ENCODE assay signal across 9 cellular contexts in genomic region chr2:59888015-59888414, GRCh38.
A peak's percentile ranks its signal among the peaks of the same experiment; 100 is the strongest.
DNase-seq lines count a peak whose midpoint lies in the region; ATAC-seq and TF ChIP-seq lines count a peak whose summit lies in the region.
"Had no signal": no experiment of that assay in that cellular context is flagged by ENCODE, and none has a peak within 500 bp of the region (broad histone marks: within the 10 kb centered on the region; RNA-seq: fewer than 3 reads in every experiment).

No MANE protein-coding gene starts in this region.

- H3K4me1 ChIP-seq in MM.1S (ENCODE audit: low read length) (0 out of 2 replicates have a peak, but pooled peaks cover 4% of the 10 kb centered on the region), PC-3 (ENCODE audit: insufficient read depth, low read length) (no peaks in the 10 kb centered on the region), Karpas-422 (ENCODE audit: low read length) (no peaks in the 10 kb centered on the region)

- POLR2A ChIA-PET in PC-3 (lab: Charles Lee; ENCODE audit: unreplicated experiment), result no interaction called here

- H3K4me3 ChIP-seq in MM.1S (ENCODE audit: low read length), result no peak overlapping the region
- H3K4me3 ChIP-seq in PC-3 (ENCODE audit: low read length), result no peak overlapping the region
- H3K4me3 ChIP-seq in Karpas-422 (ENCODE audit: low read length), result no peak overlapping the region

- peaks cover 40% of the 10 kb centered on the region for H3K27me3 ChIP-seq in MM.1S (replicated peaks; ENCODE audit: insufficient read depth, low read length)
- H3K27me3 ChIP-seq in PC-3 (ENCODE audit: low read length), result peaks cover 39% of the 10 kb centered on the region
- H3K27me3 ChIP-seq in Karpas-422 (ENCODE audit: low read length), result 0 out of 2 replicates have a peak, but pooled peaks cover 3% of the 10 kb centered on the region

- peaks cover 1% of the 10 kb centered on the region for H3K36me3 Mint-ChIP-seq in central memory CD8-positive, alpha-beta T cell (ENCODE audit: insufficient read depth)

- H3K9me2 ChIP-seq in MM.1S (replicated peaks; ENCODE audit: insufficient read depth, low read length) (no peaks in the 10 kb centered on the region), PC-3 (replicated peaks; ENCODE audit: low read length) (no peaks in the 10 kb centered on the region), Karpas-422 (replicated peaks; ENCODE audit: insufficient read depth, low read length) (no peaks in the 10 kb centered on the region)

- no peak overlapping the region for H2AFZ ChIP-seq in MM.1S (ENCODE audit: low read length)
- H2AFZ ChIP-seq in PC-3 (ENCODE audit: low read length), result no peak overlapping the region
- no peak overlapping the region for H2AFZ ChIP-seq in Karpas-422 (ENCODE audit: low read length)

- intact Hi-C loops in PC-3 (cut with micrococcal nuclease), result no loop called here
- intact Hi-C loops in head of caudate nucleus (cut with DNase I), result no loop called here

- H3K27me3 Mint-ChIP-seq in central memory CD8-positive, alpha-beta T cell, result no peaks in the 10 kb centered on the region

- H3K9ac ChIP-seq in MM.1S (ENCODE audit: low read length), result no peak overlapping the region
- H3K9ac ChIP-seq in PC-3 (ENCODE audit: low read length), result no peak overlapping the region
- H3K9ac ChIP-seq in Karpas-422 (ENCODE audit: low read length), result no peak overlapping the region

- H3K9me3 ChIP-seq in MM.1S (replicated peaks; ENCODE audit: insufficient read depth, low read length) (no peaks in the 10 kb centered on the region), PC-3 (ENCODE audit: low read length) (no peaks in the 10 kb centered on the region), Karpas-422 (ENCODE audit: low read length) (no peaks in the 10 kb centered on the region)

- TF ChIP-seq CTCF in GM13976 (IDR thresholded peaks at IDR 0.05; ENCODE audit: borderline replicate concordance, control extremely low read depth, extremely low read depth, insufficient read depth, missing control alignments) (no peak), MM.1S (IDR thresholded peaks at IDR 0.05; ENCODE audit: low read length) (no peak), PC-3 (conservative IDR thresholded peaks at IDR 0.05; ENCODE audit: low read depth, low read length) (no peak)

- H3K27ac Mint-ChIP-seq in central memory CD8-positive, alpha-beta T cell (ENCODE audit: low read depth), result no peak overlapping the region

- DNase-seq in GM13976 (ENCODE audit: low spot score) (peak; percentile 44), MM.1S (peak; percentile 89), PC-3 (no peak), NCI-H82 (lab: John Stamatoyannopoulos, UW) (no peak), head of caudate nucleus (no peak), Karpas-422 (no peak)
- DNase-seq in central memory CD8-positive, alpha-beta T cell (ENCODE audit: low spot score in 2 of 2), result peak in 1 of 2 donors; percentile 11

- H3F3A ChIP-seq in MM.1S (ENCODE audit: insufficient read depth, low read length) (0 out of 2 replicates have a peak, but pooled peaks cover 3% of the 10 kb centered on the region), PC-3 (ENCODE audit: low read length, unreplicated experiment) (no peaks in the 10 kb centered on the region)

- no peaks in the 10 kb centered on the region for H3K36me3 ChIP-seq in MM.1S (replicated peaks; ENCODE audit: insufficient read depth, low read length)
- H3K36me3 ChIP-seq in PC-3 (ENCODE audit: low read depth, low read length), result no peaks in the 10 kb centered on the region
- no peaks in the 10 kb centered on the region for H3K36me3 ChIP-seq in Karpas-422 (ENCODE audit: insufficient read depth, low read length)

- in situ Hi-C loops in GM13976 (cut with MboI; ENCODE audit: low sequenced_read_pairs, unreplicated experiment), result no loop called here

- H3K9me3 Mint-ChIP-seq in central memory CD8-positive, alpha-beta T cell, result no peaks in the 10 kb centered on the region

- CTCF ChIA-PET in PC-3 (lab: Charles Lee), result no interaction called here

- H3K4me3 Mint-ChIP-seq in central memory CD8-positive, alpha-beta T cell, result no peak overlapping the region

- ATAC-seq in GM21576 (IDR thresholded peaks at IDR 0.05; ENCODE audit: unreplicated experiment), result peak; percentile 99
- peak; percentile 69 for ATAC-seq in central memory CD8-positive, alpha-beta T cell (replicated peaks; ENCODE audit: extremely low read depth, poor library complexity, severe bottlenecking)
- ATAC-seq in PC-3, result no peak

- peaks cover 13% of the 10 kb centered on the region for H3K4me1 Mint-ChIP-seq in central memory CD8-positive, alpha-beta T cell

- H3K79me2 ChIP-seq in MM.1S (ENCODE audit: low read length) (no peaks in the 10 kb centered on the region), PC-3 (ENCODE audit: low read length) (no peaks in the 10 kb centered on the region), Karpas-422 (ENCODE audit: low read length) (no peaks in the 10 kb centered on the region)

- H4K20me1 ChIP-seq in MM.1S (ENCODE audit: insufficient read depth, low read length) (no peaks in the 10 kb centered on the region), PC-3 (ENCODE audit: low read length) (no peaks in the 10 kb centered on the region), Karpas-422 (ENCODE audit: insufficient read depth, low read depth, low read length) (0 out of 2 replicates have a peak, but pooled peaks cover 2% of the 10 kb centered on the region)

- H3K4me2 ChIP-seq in MM.1S (ENCODE audit: low read depth, low read length) (0 out of 2 replicates have a peak overlapping the region, but pooled peaks have one; percentile 3), PC-3 (ENCODE audit: low read length) (no peak overlapping the region), Karpas-422 (ENCODE audit: low read depth, low read length, poor library complexity, severe bottlenecking) (no peak overlapping the region)

- H3K27ac ChIP-seq in MM.1S (ENCODE audit: low read length), result no peak overlapping the region
- H3K27ac ChIP-seq in PC-3 (ENCODE audit: low read length), result no peak overlapping the region
- no peak overlapping the region for H3K27ac ChIP-seq in Karpas-422 (ENCODE audit: low read length)
- H3K27ac ChIP-seq: HL-60 had no signal

- no TSS peak for BruUV-seq in PC-3 (replicated peaks; lab: Mats Ljungman, UMichigan)

Comparison
In these comparisons a context has a peak if more than half of its experiments do, and no peak if none do; other contexts are left out.
1. DNase-seq: peak in GM13976 (single experiment) and MM.1S (single experiment); none in PC-3 (single experiment), NCI-H82 (single experiment), head of caudate nucleus (0 of 42) and Karpas-422 (single experiment).